In the genomic region with DNA sequence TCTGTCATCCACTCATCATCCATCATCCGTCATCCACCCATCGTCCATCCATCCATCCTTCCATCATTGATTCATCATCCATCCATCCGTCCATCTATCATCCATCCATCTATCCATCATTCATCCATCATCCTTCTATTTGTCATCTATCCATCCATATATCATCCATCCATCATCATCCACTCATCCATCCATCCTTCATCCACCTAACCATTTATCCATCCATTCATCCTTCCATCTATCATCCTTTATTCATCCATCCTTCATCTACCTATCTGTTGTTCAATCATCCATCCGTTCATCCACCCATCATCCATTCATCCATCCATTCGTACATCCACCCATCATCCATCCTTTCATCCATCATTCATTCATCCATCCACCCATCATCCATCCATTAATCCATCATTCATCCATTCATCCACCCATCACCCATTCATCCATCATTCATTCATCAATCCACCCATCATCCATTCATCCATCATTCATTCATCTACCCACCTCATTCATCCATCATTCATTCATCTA, we compare ENCODE assay signal across 2 cellular contexts.
A peak's percentile ranks its signal among the peaks of the same experiment; 100 is the strongest.
TF ChIP-seq lines count a peak whose summit lies in the region.

No MANE protein-coding gene starts in this region.

TF ChIP-seq in HepG2, 621 proteins besides CTCF, POLR2A, EP300 and RAD21 (continues in another document):
- TF ChIP-seq SMYD3 (CRISPR knock-in tag; IDR thresholded peaks at IDR 0.05) (no peak), PHB2 (IDR thresholded peaks at IDR 0.05; ENCODE audit: partially characterized antibody) (peak; percentile 24), RFX3 (CRISPR knock-in tag; IDR thresholded peaks at IDR 0.05) (no peak), MIER2 (CRISPR knock-in tag; IDR thresholded peaks at IDR 0.05) (no peak), ZBTB14 (CRISPR knock-in tag; IDR thresholded peaks at IDR 0.05) (no peak), ZKSCAN1 (IDR thresholded peaks at IDR 0.05; ENCODE audit: low read length) (no peak), FOXA1 (IDR thresholded peaks at IDR 0.05) (0 out of 2 replicates have a peak, but pooled peaks have one; percentile 49), FOXA1 (CRISPR knock-in tag; IDR thresholded peaks at IDR 0.05) (no peak), ZFY (CRISPR knock-in tag; IDR thresholded peaks at IDR 0.05) (no peak), POLR2G (IDR thresholded peaks at IDR 0.05; ENCODE audit: low read depth, low read length) (no peak), MEIS1 (CRISPR knock-in tag; IDR thresholded peaks at IDR 0.05; ENCODE audit: borderline replicate concordance) (no peak), MYNN (CRISPR knock-in tag; IDR thresholded peaks at IDR 0.05; ENCODE audit: low read depth) (no peak), STAT6 (CRISPR knock-in tag; IDR thresholded peaks at IDR 0.05; ENCODE audit: borderline replicate concordance) (no peak), ZNF567 (CRISPR knock-in tag; IDR thresholded peaks at IDR 0.05; ENCODE audit: borderline replicate concordance) (no peak), ZNF652 (CRISPR knock-in tag; IDR thresholded peaks at IDR 0.05; ENCODE audit: borderline replicate concordance, low read depth) (no peak), AKAP8 (CRISPR knock-in tag; IDR thresholded peaks at IDR 0.05) (no peak), NFYC (CRISPR knock-in tag; IDR thresholded peaks at IDR 0.05) (no peak), NBN (conservative IDR thresholded peaks at IDR 0.05) (peak; percentile 81; the same call in 1 of the 2 replicates), ZNF451 (CRISPR knock-in tag; IDR thresholded peaks at IDR 0.05) (no peak), ZNF749 (CRISPR knock-in tag; IDR thresholded peaks at IDR 0.05; ENCODE audit: borderline replicate concordance) (no peak), ZNF670 (CRISPR knock-in tag; IDR thresholded peaks at IDR 0.05; ENCODE audit: borderline replicate concordance) (no peak), PPARG (CRISPR knock-in tag; conservative IDR thresholded peaks at IDR 0.05) (no peak), MBNL3 (CRISPR knock-in tag; conservative IDR thresholded peaks at IDR 0.05) (no peak), RELA (CRISPR knock-in tag; IDR thresholded peaks at IDR 0.05) (no peak), TFDP1 (CRISPR knock-in tag; IDR thresholded peaks at IDR 0.05; ENCODE audit: borderline replicate concordance) (no peak), MEIS2 (CRISPR knock-in tag; IDR thresholded peaks at IDR 0.05) (no peak), ZNF737 (CRISPR knock-in tag; IDR thresholded peaks at IDR 0.05; ENCODE audit: borderline replicate concordance) (no peak), ZFAT (CRISPR knock-in tag; conservative IDR thresholded peaks at IDR 0.05) (no peak), NCOA1 (CRISPR knock-in tag; IDR thresholded peaks at IDR 0.05) (no peak), NCOA2 (CRISPR knock-in tag; IDR thresholded peaks at IDR 0.05) (no peak), SP1 (IDR thresholded peaks at IDR 0.05) (peak; percentile 43; the same call in 1 of the 2 replicates), SP1 (CRISPR knock-in tag; IDR thresholded peaks at IDR 0.05) (no peak), ZFP36L2 (CRISPR knock-in tag; IDR thresholded peaks at IDR 0.05) (no peak)
- TF ChIP-seq, protein P1, sequence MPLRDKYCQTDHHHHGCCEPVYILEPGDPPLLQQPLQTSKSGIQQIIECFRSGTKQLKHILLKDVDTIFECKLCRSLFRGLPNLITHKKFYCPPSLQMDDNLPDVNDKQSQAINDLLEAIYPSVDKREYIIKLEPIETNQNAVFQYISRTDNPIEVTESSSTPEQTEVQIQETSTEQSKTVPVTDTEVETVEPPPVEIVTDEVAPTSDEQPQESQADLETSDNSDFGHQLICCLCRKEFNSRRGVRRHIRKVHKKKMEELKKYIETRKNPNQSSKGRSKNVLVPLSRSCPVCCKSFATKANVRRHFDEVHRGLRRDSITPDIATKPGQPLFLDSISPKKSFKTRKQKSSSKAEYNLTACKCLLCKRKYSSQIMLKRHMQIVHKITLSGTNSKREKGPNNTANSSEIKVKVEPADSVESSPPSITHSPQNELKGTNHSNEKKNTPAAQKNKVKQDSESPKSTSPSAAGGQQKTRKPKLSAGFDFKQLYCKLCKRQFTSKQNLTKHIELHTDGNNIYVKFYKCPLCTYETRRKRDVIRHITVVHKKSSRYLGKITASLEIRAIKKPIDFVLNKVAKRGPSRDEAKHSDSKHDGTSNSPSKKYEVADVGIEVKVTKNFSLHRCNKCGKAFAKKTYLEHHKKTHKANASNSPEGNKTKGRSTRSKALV (CRISPR knock-in tag; IDR thresholded peaks at IDR 0.05) = no peak

TF ChIP-seq in GM12878, 131 proteins besides CTCF, POLR2A, EP300 and RAD21:
- TF ChIP-seq TCF3 (IDR thresholded peaks at IDR 0.05; ENCODE audit: borderline replicate concordance, insufficient read depth, low read depth, low read length) (no peak), E4F1 (IDR thresholded peaks at IDR 0.05; ENCODE audit: borderline replicate concordance, partially characterized antibody) (peak; percentile 23), BCL3 (IDR thresholded peaks at IDR 0.05; ENCODE audit: borderline replicate concordance, insufficient read depth, low read depth, low read length, poor library complexity, severe bottlenecking) (no peak), PML (IDR thresholded peaks at IDR 0.05; ENCODE audit: low read length) (no peak), TCF7 (IDR thresholded peaks at IDR 0.05; ENCODE audit: borderline replicate concordance) (no peak)
- TF ChIP-seq, protein P2, sequence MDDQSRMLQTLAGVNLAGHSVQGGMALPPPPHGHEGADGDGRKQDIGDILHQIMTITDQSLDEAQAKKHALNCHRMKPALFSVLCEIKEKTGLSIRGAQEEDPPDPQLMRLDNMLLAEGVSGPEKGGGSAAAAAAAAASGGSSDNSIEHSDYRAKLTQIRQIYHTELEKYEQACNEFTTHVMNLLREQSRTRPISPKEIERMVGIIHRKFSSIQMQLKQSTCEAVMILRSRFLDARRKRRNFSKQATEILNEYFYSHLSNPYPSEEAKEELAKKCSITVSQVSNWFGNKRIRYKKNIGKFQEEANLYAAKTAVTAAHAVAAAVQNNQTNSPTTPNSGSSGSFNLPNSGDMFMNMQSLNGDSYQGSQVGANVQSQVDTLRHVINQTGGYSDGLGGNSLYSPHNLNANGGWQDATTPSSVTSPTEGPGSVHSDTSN (IDR thresholded peaks at IDR 0.05; ENCODE audit: insufficient replicate concordance, low read depth, low read length) = no peak
- TF ChIP-seq, protein P3, sequence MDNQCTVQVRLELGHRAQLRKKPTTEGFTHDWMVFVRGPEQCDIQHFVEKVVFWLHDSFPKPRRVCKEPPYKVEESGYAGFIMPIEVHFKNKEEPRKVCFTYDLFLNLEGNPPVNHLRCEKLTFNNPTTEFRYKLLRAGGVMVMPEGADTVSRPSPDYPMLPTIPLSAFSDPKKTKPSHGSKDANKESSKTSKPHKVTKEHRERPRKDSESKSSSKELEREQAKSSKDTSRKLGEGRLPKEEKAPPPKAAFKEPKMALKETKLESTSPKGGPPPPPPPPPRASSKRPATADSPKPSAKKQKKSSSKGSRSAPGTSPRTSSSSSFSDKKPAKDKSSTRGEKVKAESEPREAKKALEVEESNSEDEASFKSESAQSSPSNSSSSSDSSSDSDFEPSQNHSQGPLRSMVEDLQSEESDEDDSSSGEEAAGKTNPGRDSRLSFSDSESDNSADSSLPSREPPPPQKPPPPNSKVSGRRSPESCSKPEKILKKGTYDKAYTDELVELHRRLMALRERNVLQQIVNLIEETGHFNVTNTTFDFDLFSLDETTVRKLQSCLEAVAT (IDR thresholded peaks at IDR 0.05) = no peak
- TF ChIP-seq, protein P4, sequence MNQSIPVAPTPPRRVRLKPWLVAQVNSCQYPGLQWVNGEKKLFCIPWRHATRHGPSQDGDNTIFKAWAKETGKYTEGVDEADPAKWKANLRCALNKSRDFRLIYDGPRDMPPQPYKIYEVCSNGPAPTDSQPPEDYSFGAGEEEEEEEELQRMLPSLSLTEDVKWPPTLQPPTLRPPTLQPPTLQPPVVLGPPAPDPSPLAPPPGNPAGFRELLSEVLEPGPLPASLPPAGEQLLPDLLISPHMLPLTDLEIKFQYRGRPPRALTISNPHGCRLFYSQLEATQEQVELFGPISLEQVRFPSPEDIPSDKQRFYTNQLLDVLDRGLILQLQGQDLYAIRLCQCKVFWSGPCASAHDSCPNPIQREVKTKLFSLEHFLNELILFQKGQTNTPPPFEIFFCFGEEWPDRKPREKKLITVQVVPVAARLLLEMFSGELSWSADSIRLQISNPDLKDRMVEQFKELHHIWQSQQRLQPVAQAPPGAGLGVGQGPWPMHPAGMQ (IDR thresholded peaks at IDR 0.05; ENCODE audit: borderline replicate concordance) = peak; percentile 5; the same call in 1 of the 2 replicates
